Comparison of ENCODE assay signal across 18 cellular contexts in genomic region chr4:108367751-108368150, GRCh38.
A peak's percentile ranks its signal among the peaks of the same experiment; 100 is the strongest.
DNase-seq lines count a peak whose midpoint lies in the region; ATAC-seq, FAIRE-seq and TF ChIP-seq lines count a peak whose summit lies in the region.
"Had no signal": no experiment of that assay in that cellular context is flagged by ENCODE, and none has a peak within 500 bp of the region (broad histone marks: within the 10 kb centered on the region; RNA-seq: fewer than 3 reads in every experiment).

No MANE protein-coding gene starts in this region.

- POLR2A ChIA-PET in H1 (lab: Charles Lee; ENCODE audit: partially characterized antibody) = interaction anchor here (0.6 kb wide), 1 partner anchor 9 kb away, joined by 3 read pairs; no protein-coding TSS in a partner anchor

- H3K36me3 ChIP-seq in DND-41 (ENCODE audit: insufficient read depth, low read length) (no peaks in the 10 kb centered on the region), KOPT-K1 (ENCODE audit: insufficient read depth, low read length) (no peaks in the 10 kb centered on the region), H1 (ENCODE audit: control insufficient read depth in 2 of 4, insufficient read depth in 4 of 4, low read length in 3 of 4) (no peaks in the 10 kb centered on the region), trophoblast cell (ENCODE audit: control insufficient read depth in 1 of 2, insufficient read depth in 2 of 2, low read length in 2 of 2) (no peaks in the 10 kb centered on the region)

- H3K14ac ChIP-seq in H1 (ENCODE audit: insufficient read length) = no peak overlapping the region
- H3K14ac ChIP-seq in trophoblast cell (ENCODE audit: low read length) = no peak overlapping the region
- H3K14ac ChIP-seq in H9 (ENCODE audit: insufficient read depth, low read length) = no peak overlapping the region

- peaks cover 33% of the 10 kb centered on the region for H3K27me3 Mint-ChIP-seq in osteocyte (ENCODE audit: unreplicated experiment)
- peaks cover 2% of the 10 kb centered on the region; the same call in 1 of the 2 replicates for H3K27me3 Mint-ChIP-seq in H9 (ENCODE audit: low read depth)

- 88% methylated on average over 2 of the region's 2 CpGs; no CpG with 5 or more reads in 1 of the 2 experiments for WGBS in H1 (ENCODE audit: extremely low coverage in 1 of 2, insufficient coverage in 1 of 2, insufficient read length in 1 of 2, insufficient replicate concordance in 2 of 2, low coverage in 1 of 2, low lambda C conversion rate in 2 of 2, missing lambda C conversion rate in 1 of 2), 2 experiments
- WGBS in trophoblast cell (ENCODE audit: extremely low coverage, insufficient coverage, insufficient read length) = no CpG with 5 or more reads among the region's 2 CpGs
- no CpG with 5 or more reads among the region's 2 CpGs for WGBS in H9 (ENCODE audit: extremely low coverage, insufficient read length, low lambda C conversion rate)

- H3K18ac ChIP-seq in H1 (ENCODE audit: extremely low read depth, low read length) (no peak overlapping the region), trophoblast cell (ENCODE audit: low read length) (no peak overlapping the region), H9 (ENCODE audit: insufficient read length, low read depth, low read length) (no peak overlapping the region)

- no peak overlapping the region for H3K4me2 ChIP-seq in DND-41 (ENCODE audit: insufficient read depth, low read length)
- H3K4me2 ChIP-seq in H1 (ENCODE audit: insufficient read depth in 1 of 2, low read depth in 2 of 2, low read length in 2 of 2) = no peak overlapping the region
- no peak overlapping the region for H3K4me2 ChIP-seq in trophoblast cell (ENCODE audit: low read length)
- H3K4me2 ChIP-seq in H9 (ENCODE audit: insufficient read depth, insufficient read length, low read length) = no peak overlapping the region
- H3K4me2 ChIP-seq: GM23338 had no signal

- H3K56ac ChIP-seq in H1 (replicated peaks; ENCODE audit: insufficient read length, low read depth, low read length) (no peak overlapping the region), H9 (ENCODE audit: insufficient read length, low read depth, low read length) (no peak overlapping the region)

- no peak overlapping the region for H2BK20ac ChIP-seq in H1 (ENCODE audit: low read length)
- no peak overlapping the region for H2BK20ac ChIP-seq in H9 (ENCODE audit: low read depth, low read length, poor library complexity, severe bottlenecking)

- DNase-seq in DND-41 (no peak), H1 (ENCODE audit: low read depth in 1 of 2, low spot score in 2 of 2) (no peak), trophoblast cell (peak; percentile 56 to 85), osteocyte (ENCODE audit: extremely low spot score, unreplicated experiment) (no peak), H9 (no peak), omental fat pad (ENCODE audit: low spot score) (no peak)
- DNase-seq: C1 segment of cervical spinal cord; Calu3; CD4-positive, alpha-beta memory T cell; COR-L47; DMS53; DMS79 treated with DMSO at 0.1 percent for 48 hours; HCEC 1CT had no signal

- H3K36me3 Mint-ChIP-seq in osteocyte (ENCODE audit: unreplicated experiment) = no peaks in the 10 kb centered on the region
- no peaks in the 10 kb centered on the region for H3K36me3 Mint-ChIP-seq in H9 (ENCODE audit: insufficient read depth in 1 of 3, low read depth in 3 of 3)
- H3K36me3 Mint-ChIP-seq: CD4-positive, alpha-beta memory T cell had no signal

- no peak overlapping the region for H3T11ph ChIP-seq in H9 (ENCODE audit: low read length)

- TF ChIP-seq RAD21 in H1 (IDR thresholded peaks at IDR 0.05 in 1 of 2, conservative IDR thresholded peaks at IDR 0.05 in 1 of 2; ENCODE audit: low read depth in 2 of 2, low read length in 2 of 2) = no peak

- H2BK15ac ChIP-seq in H1 (ENCODE audit: low read length) = no peak overlapping the region
- no peak overlapping the region for H2BK15ac ChIP-seq in H9 (ENCODE audit: low read depth, low read length)

- no peaks in the 10 kb centered on the region for H3K9me3 Mint-ChIP-seq in osteocyte (ENCODE audit: unreplicated experiment)
- no peaks in the 10 kb centered on the region for H3K9me3 Mint-ChIP-seq in H9
- H3K9me3 Mint-ChIP-seq: CD4-positive, alpha-beta memory T cell; GM23338 had no signal

- H3K27ac Mint-ChIP-seq in osteocyte (ENCODE audit: unreplicated experiment) (no peak overlapping the region), H9 (no peak overlapping the region)
- H3K27ac Mint-ChIP-seq: GM23338 had no signal

- H3K9me3 ChIP-seq in DND-41 (ENCODE audit: insufficient read depth, low read length, severe bottlenecking) (no peaks in the 10 kb centered on the region), KOPT-K1 (ENCODE audit: insufficient read depth, low read length, poor library complexity, severe bottlenecking) (no peaks in the 10 kb centered on the region), H1 (ENCODE audit: insufficient read depth in 2 of 2, low read depth in 1 of 2, low read length in 1 of 2) (no peaks in the 10 kb centered on the region), trophoblast cell (ENCODE audit: insufficient read depth, low read depth, low read length) (no peaks in the 10 kb centered on the region), H9 (ENCODE audit: control insufficient read depth, low read depth, low read length) (no peaks in the 10 kb centered on the region)

- H2BK12ac ChIP-seq in H1 (ENCODE audit: low read depth, low read length) (no peak overlapping the region), trophoblast cell (ENCODE audit: low read length) (no peak overlapping the region), H9 (ENCODE audit: insufficient read length, low read depth, low read length) (no peak overlapping the region)

- TF ChIP-seq CTCF in DND-41 (IDR thresholded peaks at IDR 0.05; ENCODE audit: borderline replicate concordance, extremely low read depth, low read length, poor library complexity, severe bottlenecking) = no peak
- no peak for TF ChIP-seq CTCF in H1 (IDR thresholded peaks at IDR 0.05; ENCODE audit: control extremely low read depth in 1 of 3, insufficient read depth in 1 of 3, low read depth in 1 of 3, low read length in 3 of 3)
- TF ChIP-seq CTCF in osteocyte (IDR thresholded peaks at IDR 0.05) = no peak
- TF ChIP-seq CTCF in H9 (conservative IDR thresholded peaks at IDR 0.05) = no peak
- TF ChIP-seq CTCF in omental fat pad (IDR thresholded peaks at IDR 0.05) = no peak

- no peaks in the 10 kb centered on the region for H3K79me2 ChIP-seq in DND-41 (ENCODE audit: insufficient read depth, low read length)
- H3K79me2 ChIP-seq in H1 (ENCODE audit: control insufficient read depth in 1 of 2, insufficient read depth in 2 of 2, low read length in 2 of 2) = no peaks in the 10 kb centered on the region
- H3K79me2 ChIP-seq in trophoblast cell (ENCODE audit: control insufficient read depth, insufficient read depth, low read length, poor library complexity) = no peaks in the 10 kb centered on the region
- H3K79me2 ChIP-seq in H9 (ENCODE audit: insufficient read depth, low read length) = no peaks in the 10 kb centered on the region

- H4K91ac ChIP-seq in H1 (replicated peaks; ENCODE audit: insufficient read length, low read length) (no peak overlapping the region), trophoblast cell (ENCODE audit: low read depth, low read length) (no peak overlapping the region), H9 (ENCODE audit: insufficient read length, low read depth, low read length) (no peak overlapping the region)

- no peak overlapping the region for H3K23ac ChIP-seq in H1 (ENCODE audit: insufficient read length)
- H3K23ac ChIP-seq in trophoblast cell (ENCODE audit: low read length) = no peak overlapping the region
- H3K23ac ChIP-seq in H9 (ENCODE audit: insufficient read length, low read depth, low read length) = no peak overlapping the region

- no peak for FAIRE-seq in H1 (lab: Jason Lieb, UNC)
- FAIRE-seq: G401.6, GM12892, H54 had no signal

- H3K27me3 ChIP-seq in DND-41 (ENCODE audit: insufficient read depth, low read length, poor library complexity) (no peaks in the 10 kb centered on the region), H1 (replicated peaks in 1 of 4; ENCODE audit: control insufficient read depth in 3 of 4, extremely low read depth in 1 of 4, insufficient read depth in 3 of 4, low read length in 3 of 4) (no peaks in the 10 kb centered on the region), trophoblast cell (ENCODE audit: insufficient read depth, low read length) (peaks cover 5% of the 10 kb centered on the region), H9 (ENCODE audit: insufficient read depth, low read length) (no peaks in the 10 kb centered on the region)

- H4K8ac ChIP-seq in H1 (ENCODE audit: extremely low read depth, insufficient read depth, low read length) (no peak overlapping the region), trophoblast cell (ENCODE audit: low read depth, low read length) (no peak overlapping the region), H9 (replicated peaks; ENCODE audit: insufficient read length, low read depth, low read length) (no peak overlapping the region)

- H4K20me1 ChIP-seq in DND-41 (ENCODE audit: insufficient read depth, low read length) (no peaks in the 10 kb centered on the region), H1 (replicated peaks in 1 of 2; ENCODE audit: control insufficient read depth in 1 of 2, insufficient read depth in 2 of 2, low read length in 2 of 2) (no peaks in the 10 kb centered on the region), H9 (ENCODE audit: control insufficient read depth, insufficient read depth, insufficient read length) (no peaks in the 10 kb centered on the region)

- no peak overlapping the region for H4K12ac ChIP-seq in trophoblast cell (ENCODE audit: low read depth, low read length)

- H4K5ac ChIP-seq in H1 (ENCODE audit: insufficient read length, low read depth, low read length) (no peak overlapping the region), H9 (ENCODE audit: insufficient read length, low read depth, low read length) (no peak overlapping the region)

- H2AFZ ChIP-seq in DND-41 (ENCODE audit: low read depth, low read length) = no peak overlapping the region
- H2AFZ ChIP-seq in H1 (ENCODE audit: low read length) = peak overlapping the region; percentile 70; the same call in 1 of the 2 replicates
- H2AFZ ChIP-seq in trophoblast cell (ENCODE audit: insufficient read depth, low read length, poor library complexity) = no peak overlapping the region
- no peak overlapping the region for H2AFZ ChIP-seq in H9 (ENCODE audit: low read length)
- H2AFZ ChIP-seq: GM23338 had no signal

- H3K4ac ChIP-seq in H1 (replicated peaks; ENCODE audit: insufficient read length, low read depth, low read length) = no peak overlapping the region
- no peak overlapping the region for H3K4ac ChIP-seq in trophoblast cell (ENCODE audit: low read depth, low read length)
- no peak overlapping the region for H3K4ac ChIP-seq in H9 (ENCODE audit: low read depth, low read length)

- H3K4me3 ChIP-seq in DND-41 (ENCODE audit: low read depth in 1 of 2, low read length in 2 of 2) (no peak overlapping the region), H1 (ENCODE audit: extremely low read depth in 1 of 4, insufficient read depth in 2 of 4, low read depth in 3 of 4, low read length in 4 of 4) (no peak overlapping the region), trophoblast cell (ENCODE audit: low read depth, low read length) (no peak overlapping the region)
- H3K4me3 ChIP-seq: GM23338 had no signal

- CTCF ChIA-PET in H1 (lab: Charles Lee; ENCODE audit: partially characterized antibody) = interaction anchor here (0.6 to 1.5 kb wide), 4 partner anchors 17 to 547 kb away, joined by 3 to 4 read pairs (median 4); no protein-coding TSS in a partner anchor

- H3K79me1 ChIP-seq in H1 (ENCODE audit: low read depth, low read length) (no peaks in the 10 kb centered on the region), trophoblast cell (ENCODE audit: low read length) (no peaks in the 10 kb centered on the region), H9 (ENCODE audit: insufficient read depth, low read depth, low read length, poor library complexity, severe bottlenecking) (no peaks in the 10 kb centered on the region)

- H3K4me3 Mint-ChIP-seq in osteocyte (ENCODE audit: unreplicated experiment) (no peak overlapping the region), H9 (no peak overlapping the region)
- H3K4me3 Mint-ChIP-seq: CD4-positive, alpha-beta memory T cell; GM23338 had no signal

- peaks cover 70% of the 10 kb centered on the region for H3K4me1 ChIP-seq in DND-41 (ENCODE audit: insufficient read depth, low read length)
- peaks cover 0 to 4% (median 0%) of the 10 kb centered on the region in 4 experiments; a peak in 1 of 7 replicates for H3K4me1 ChIP-seq in H1 (replicated peaks in 1 of 4; ENCODE audit: control insufficient read depth in 3 of 4, insufficient read depth in 4 of 4, low read length in 3 of 4)
- peaks cover 0 to 2% of the 10 kb centered on the region in 2 experiments for H3K4me1 ChIP-seq in trophoblast cell (ENCODE audit: control insufficient read depth in 1 of 2, insufficient read depth in 2 of 2, low read length in 2 of 2)
- no peaks in the 10 kb centered on the region for H3K4me1 ChIP-seq in H9 (ENCODE audit: insufficient read depth, low read length)

- no peak for TF ChIP-seq EP300 in H1 (IDR thresholded peaks at IDR 0.05; ENCODE audit: borderline replicate concordance in 1 of 2, low read depth in 2 of 2, low read length in 2 of 2)

- H2AK5ac ChIP-seq in H1 (ENCODE audit: low read depth, low read length) (no peak overlapping the region), trophoblast cell (ENCODE audit: low read length) (no peak overlapping the region), H9 (ENCODE audit: insufficient read length, low read length) (no peak overlapping the region)

- no peaks in the 10 kb centered on the region for H3K4me1 Mint-ChIP-seq in osteocyte (ENCODE audit: unreplicated experiment)
- H3K4me1 Mint-ChIP-seq in H9 = peaks cover 4 to 12% of the 10 kb centered on the region in 2 experiments; a peak in 2 of 4 replicates

- H3K27ac ChIP-seq in DND-41 (ENCODE audit: low read length) = peak overlapping the region; percentile 40
- peak overlapping the region; percentile 99 for H3K27ac ChIP-seq in KOPT-K1 (ENCODE audit: low read depth, low read length, poor library complexity, severe bottlenecking)
- H3K27ac ChIP-seq in H1 (ENCODE audit: low read depth, low read length) = no peak overlapping the region
- H3K27ac ChIP-seq in trophoblast cell (ENCODE audit: low read depth, low read length) = no peak overlapping the region
- no peak overlapping the region for H3K27ac ChIP-seq in H9 (ENCODE audit: insufficient read length, low read depth, low read length)

- H3K23me2 ChIP-seq in H1 (ENCODE audit: low read depth, low read length) (no peaks in the 10 kb centered on the region), H9 (ENCODE audit: insufficient read length, low read depth, low read length, poor library complexity, severe bottlenecking) (no peaks in the 10 kb centered on the region)

- H2BK5ac ChIP-seq in H1 (ENCODE audit: low read depth, low read length) = no peak overlapping the region
- no peak overlapping the region for H2BK5ac ChIP-seq in trophoblast cell (ENCODE audit: low read depth, low read length, poor library complexity)
- H2BK5ac ChIP-seq in H9 (ENCODE audit: insufficient read length, low read length) = no peak overlapping the region

- ATAC-seq in DND-41 (ENCODE audit: insufficient read depth, low read depth) = no peak
- ATAC-seq in omental fat pad (ENCODE audit: low FRiP score) = no peak
- ATAC-seq: GM23338 had no signal

- H2BK120ac ChIP-seq in H1 (replicated peaks; ENCODE audit: low read depth, low read length) (no peak overlapping the region), trophoblast cell (ENCODE audit: insufficient read depth, low read length, poor library complexity) (no peak overlapping the region), H9 (ENCODE audit: low read depth, low read length, poor library complexity, severe bottlenecking) (no peak overlapping the region)

- TF ChIP-seq POLR2A in H1 (IDR thresholded peaks at IDR 0.05; ENCODE audit: control extremely low read depth in 1 of 2, low read depth in 2 of 2, low read length in 2 of 2) = no peak

- H3K9ac ChIP-seq in DND-41 (ENCODE audit: low read depth, low read length) (no peak overlapping the region), H1 (replicated peaks in 1 of 4; ENCODE audit: extremely low read depth in 1 of 4, low read depth in 3 of 4, low read length in 3 of 4) (no peak overlapping the region), trophoblast cell (ENCODE audit: low read length) (no peak overlapping the region), H9 (ENCODE audit: extremely low read depth, insufficient read length, low read length) (no peak overlapping the region)

Comparison
In these comparisons a context has a peak if more than half of its experiments do, and no peak if none do; other contexts are left out.
1. DNase-seq: peak in trophoblast cell (2 of 2); none in DND-41 (single experiment), H1 (0 of 2), osteocyte (single experiment), H9 (single experiment) and omental fat pad (single experiment).
2. H3K27ac ChIP-seq: peak in DND-41 (single experiment) and KOPT-K1 (single experiment); none in H1 (single experiment), trophoblast cell (single experiment) and H9 (single experiment).